9 cellular contexts compared by ENCODE assay signal in genomic region chr17:79391376-79391775, GRCh38.
"Had no signal": no experiment of that assay in that cellular context is flagged by ENCODE, and none has a peak within 500 bp of the region (broad histone marks: within the 10 kb centered on the region; RNA-seq: fewer than 3 reads in every experiment).

No MANE protein-coding gene starts in this region.

- H3K4me3 ChIP-seq: MG63, PC-9 had no signal

- H3K9me3 Mint-ChIP-seq: activated naive CD8-positive, alpha-beta T cell treated with anti-CD3 and anti-CD28 coated beads for 36 hours; activated T-cell treated with anti-CD3 and anti-CD28 coated beads, Interleukin-2, amount 50 U/mL, for 4 hours; T-helper 1 cell treated with Interleukin-12 subunit alpha and Interleukin-12 subunit beta and Interleukin-4 antibody, amounts not matched to agents 30 μg/mL and 1 μg/mL, for 36 hours had no signal

- H3K9ac ChIP-seq: KMS-11 had no signal

- H3K4me3 Mint-ChIP-seq: activated CD4-positive, alpha-beta T cell treated with anti-CD3 and anti-CD28 coated beads, Interleukin-2, amount 10 ng/mL, durations not matched to agents 24 days and 14 days; activated CD8-positive, alpha-beta memory T cell treated with anti-CD3 and anti-CD28 coated beads, Interleukin-2, amount 10 ng/mL, durations not matched to agents 7 days and 5 days; activated naive CD8-positive, alpha-beta T cell treated with anti-CD3 and anti-CD28 coated beads for 36 hours; activated T-cell treated with anti-CD3 and anti-CD28 coated beads, Interleukin-2, amount 50 U/mL, for 4 hours; T-helper 1 cell treated with Interleukin-12 subunit alpha and Interleukin-12 subunit beta and Interleukin-4 antibody, amounts not matched to agents 30 μg/mL and 1 μg/mL, for 36 hours had no signal

- DNase-seq: NCI-H1417 treated with DMSO at 0.1 percent for 48 hours had no signal

- H3K27ac ChIP-seq: KMS-11, PC-9 had no signal

- H3K27ac Mint-ChIP-seq: activated CD4-positive, alpha-beta T cell treated with anti-CD3 and anti-CD28 coated beads, Interleukin-2, amount 10 ng/mL, durations not matched to agents 24 days and 14 days; activated CD8-positive, alpha-beta memory T cell treated with anti-CD3 and anti-CD28 coated beads, Interleukin-2, amount 10 ng/mL, durations not matched to agents 7 days and 5 days; activated naive CD8-positive, alpha-beta T cell treated with anti-CD3 and anti-CD28 coated beads for 36 hours; T-helper 1 cell treated with Interleukin-12 subunit alpha and Interleukin-12 subunit beta and Interleukin-4 antibody, amounts not matched to agents 30 μg/mL and 1 μg/mL, for 36 hours had no signal

- H3K4me2 ChIP-seq: KMS-11, PC-9 had no signal

- H3K36me3 Mint-ChIP-seq: activated CD8-positive, alpha-beta memory T cell treated with anti-CD3 and anti-CD28 coated beads, Interleukin-2, amount 10 ng/mL, durations not matched to agents 7 days and 5 days; activated naive CD8-positive, alpha-beta T cell treated with anti-CD3 and anti-CD28 coated beads for 36 hours had no signal

- H3K4me1 Mint-ChIP-seq: activated CD4-positive, alpha-beta T cell treated with anti-CD3 and anti-CD28 coated beads, Interleukin-2, amount 10 ng/mL, durations not matched to agents 24 days and 14 days; activated CD8-positive, alpha-beta memory T cell treated with anti-CD3 and anti-CD28 coated beads, Interleukin-2, amount 10 ng/mL, durations not matched to agents 7 days and 5 days; activated naive CD8-positive, alpha-beta T cell treated with anti-CD3 and anti-CD28 coated beads for 36 hours had no signal

- H2AFZ ChIP-seq: PC-9 had no signal

- H3K36me3 ChIP-seq: MG63 had no signal
